Comparison of ENCODE assay signal across 12 cellular contexts in genomic region chr17:71423871-71424546, GRCh38.
DNase-seq lines count a peak whose midpoint lies in the region; ATAC-seq and TF ChIP-seq lines count a peak whose summit lies in the region.
"Had no signal": no experiment of that assay in that cellular context is flagged by ENCODE, and none has a peak within 500 bp of the region (broad histone marks: within the 10 kb centered on the region; RNA-seq: fewer than 3 reads in every experiment).

No MANE protein-coding gene starts in this region.

- peaks cover 25% of the 10 kb centered on the region for H3K4me1 Mint-ChIP-seq in Calu3 (ENCODE audit: low read depth, unreplicated experiment)

- no peaks in the 10 kb centered on the region for H3K9me3 ChIP-seq in IMR-90 (ENCODE audit: control insufficient read depth, insufficient read depth, low read length)
- H3K9me3 ChIP-seq: pancreas had no signal

- H3K9ac ChIP-seq in IMR-90 (ENCODE audit: low read depth, low read length) = no peak overlapping the region

- POLR2A ChIA-PET in IMR-90 (lab: Charles Lee; ENCODE audit: unreplicated experiment) = no interaction called here

- dilution Hi-C loops in IMR-90 (cut with HindIII; ENCODE audit: low sequenced_read_pairs, unreplicated experiment) = no loop called here

- H3K36me3 Mint-ChIP-seq in Calu3 (ENCODE audit: insufficient read depth, unreplicated experiment) = peaks cover 16% of the 10 kb centered on the region

- H3K4ac ChIP-seq in IMR-90 (ENCODE audit: low read depth, low read length) = peak overlapping the region; percentile 55; the same call in 1 of the 2 replicates

- no peak overlapping the region for H3K56ac ChIP-seq in IMR-90 (ENCODE audit: extremely low read depth, insufficient read depth, low read length)

- no peak for ATAC-seq in IMR-90 (ENCODE audit: low read depth)
- no peak for ATAC-seq in GM18907 (IDR thresholded peaks at IDR 0.05; ENCODE audit: unreplicated experiment)
- ATAC-seq in GM19467 (IDR thresholded peaks at IDR 0.05; ENCODE audit: unreplicated experiment) = no peak
- no peak for ATAC-seq in HG02610 (IDR thresholded peaks at IDR 0.05; ENCODE audit: unreplicated experiment)

- peak overlapping the region; percentile 89 for H3K27ac Mint-ChIP-seq in Calu3 (ENCODE audit: unreplicated experiment)
- H3K27ac Mint-ChIP-seq: activated T-cell treated with anti-CD3 and anti-CD28 coated beads, Interleukin-2, amount 50 U/mL, for 24 hours had no signal

- H2AK9ac ChIP-seq in IMR-90 (replicated peaks; ENCODE audit: low read depth, low read length, poor library complexity) = no peak overlapping the region

- H2BK5ac ChIP-seq in IMR-90 (ENCODE audit: low read depth, low read length, poor library complexity, severe bottlenecking) = no peak overlapping the region

- no peaks in the 10 kb centered on the region for H3K79me1 ChIP-seq in IMR-90 (ENCODE audit: low read depth in 1 of 2, low read length in 2 of 2)

- CTCF ChIA-PET in Calu3 (lab: Charles Lee) (interaction anchor here (0.6 to 1.3 kb wide), 5 partner anchors 10 to 17 kb away, joined by 3 to 8 read pairs (median 3); no protein-coding TSS in a partner anchor), IMR-90 (lab: Yijun Ruan, JAX) (no interaction called here)

- H3K27me3 ChIP-seq in IMR-90 (ENCODE audit: control insufficient read depth, insufficient read depth, low read length) (no peaks in the 10 kb centered on the region), dorsolateral prefrontal cortex (no peaks in the 10 kb centered on the region)
- H3K27me3 ChIP-seq: pancreas had no signal

- peak overlapping the region; percentile 7 for H3K4me3 Mint-ChIP-seq in Calu3 (ENCODE audit: low read depth, unreplicated experiment)
- H3K4me3 Mint-ChIP-seq: activated T-cell treated with anti-CD3 and anti-CD28 coated beads, Interleukin-2, amount 50 U/mL, for 24 hours had no signal

- H3K18ac ChIP-seq in IMR-90 (ENCODE audit: low read depth, low read length) = no peak overlapping the region

- H4K8ac ChIP-seq in IMR-90 (ENCODE audit: low read depth in 2 of 2, low read length in 2 of 2) = peak overlapping the region in 1 of 2 experiments; percentile 14; a peak in 2 of 4 replicates

- no peaks in the 10 kb centered on the region for H3K9me1 ChIP-seq in IMR-90 (ENCODE audit: insufficient read depth, low read length)

- no peaks in the 10 kb centered on the region for H3K27me3 Mint-ChIP-seq in Calu3 (ENCODE audit: unreplicated experiment)
- H3K27me3 Mint-ChIP-seq: activated T-cell treated with anti-CD3 and anti-CD28 coated beads, Interleukin-2, amount 50 U/mL, for 24 hours had no signal

- H2BK15ac ChIP-seq in IMR-90 (ENCODE audit: low read depth, low read length) = no peak overlapping the region

- no peak overlapping the region for H3K27ac ChIP-seq in IMR-90 (ENCODE audit: insufficient read depth, low read length)
- H3K27ac ChIP-seq in dorsolateral prefrontal cortex = no peak overlapping the region
- H3K27ac ChIP-seq: pancreas had no signal

- H3K4me2 ChIP-seq in IMR-90 (ENCODE audit: low read depth, low read length) = no peak overlapping the region

- H3K14ac ChIP-seq in IMR-90 (replicated peaks; ENCODE audit: low read depth, low read length) = 0 out of 2 replicates have a peak overlapping the region, but pooled peaks have one; percentile 28

- H3K23ac ChIP-seq in IMR-90 (ENCODE audit: low read depth, low read length) = peak overlapping the region; percentile 42; the same call in 1 of the 2 replicates

- H2AK5ac ChIP-seq in IMR-90 (ENCODE audit: low read depth, low read length) = 0 out of 2 replicates have a peak overlapping the region, but pooled peaks have one; percentile 24

- H3K4me1 ChIP-seq in IMR-90 (ENCODE audit: control insufficient read depth, insufficient read depth, low read length) = peaks cover 2% of the 10 kb centered on the region; the same call in 1 of the 2 replicates
- H3K4me1 ChIP-seq: pancreas had no signal

- H4K5ac ChIP-seq in IMR-90 (ENCODE audit: low read depth, low read length) = no peak overlapping the region

- H3K9me3 Mint-ChIP-seq in Calu3 (ENCODE audit: low read depth, unreplicated experiment) = peaks cover 5% of the 10 kb centered on the region

- no peak overlapping the region for H2AFZ ChIP-seq in IMR-90 (replicated peaks; ENCODE audit: low read length, poor library complexity)

- TF ChIP-seq CTCF in Calu3 (IDR thresholded peaks at IDR 0.05; ENCODE audit: unreplicated experiment) = peak; percentile 31
- no peak for TF ChIP-seq CTCF in IMR-90 (conservative IDR thresholded peaks at IDR 0.05; ENCODE audit: low read depth, low read length)
- TF ChIP-seq CTCF in dorsolateral prefrontal cortex (IDR thresholded peaks at IDR 0.05 in 54 of 56, conservative IDR thresholded peaks at IDR 0.05 in 2 of 56; ENCODE audit: low read depth in 1 of 56, partially characterized antibody in 56 of 56) = no peak

- TF ChIP-seq RAD21 in IMR-90 (IDR thresholded peaks at IDR 0.05; ENCODE audit: low read length) = no peak

- TSS peak; percentile 82 for BruUV-seq in Calu3 (replicated peaks; lab: Mats Ljungman, UMichigan)
- no TSS peak for BruUV-seq in IMR-90 (replicated peaks; lab: Mats Ljungman, UMichigan)

- intact Hi-C loops in Calu3 (cut with micrococcal nuclease; ENCODE audit: unreplicated experiment) = loop anchor here (5.0 kb wide), 3 partner anchors 43 to 187 kb away; no protein-coding TSS in a partner anchor
- intact Hi-C loops in IMR-90 (cut with micrococcal nuclease) = loop anchor here (10.0 kb wide), 1 partner anchor 239 kb away; no protein-coding TSS in a partner anchor
- intact Hi-C loops in dorsolateral prefrontal cortex (cut with DNase I) = no loop called here

- no peak for TF ChIP-seq POLR2A in IMR-90 (IDR thresholded peaks at IDR 0.05; ENCODE audit: low read depth, low read length)

- DNase-seq in Calu3 (peak; percentile 67), IMR-90 (peak; percentile 76), RPMI7951 (ENCODE audit: low read depth) (peak; percentile 97), glomerular visceral epithelial cell (ENCODE audit: extremely low spot score) (peak; percentile 88), dorsolateral prefrontal cortex (no peak)
- DNase-seq: activated T-cell treated with anti-CD3 and anti-CD28 coated beads, Interleukin-2, amount 50 U/mL, for 24 hours; KBM-7; pancreas; substantia nigra had no signal

- H4K91ac ChIP-seq in IMR-90 (ENCODE audit: insufficient read depth, low read depth, low read length) = no peak overlapping the region; the same call in 1 of the 2 replicates

- peak overlapping the region; percentile 14; the same call in 1 of the 2 replicates for H2BK20ac ChIP-seq in IMR-90 (ENCODE audit: low read depth, low read length)

- H4K20me1 ChIP-seq in IMR-90 (ENCODE audit: insufficient read depth, low read length) = no peaks in the 10 kb centered on the region

- H2BK120ac ChIP-seq in IMR-90 (ENCODE audit: low read depth, low read length) = peak overlapping the region; percentile 46; the same call in 1 of the 2 replicates

- in situ Hi-C loops in IMR-90 (cut with MboI; ENCODE audit: low sequenced_read_pairs) = no loop called here

- no peak overlapping the region for H3K4me3 ChIP-seq in IMR-90 (ENCODE audit: insufficient read depth, low read depth, low read length)
- no peak overlapping the region for H3K4me3 ChIP-seq in dorsolateral prefrontal cortex
- H3K4me3 ChIP-seq: pancreas had no signal

- WGBS in IMR-90 (ENCODE audit: extremely low coverage in 2 of 2, insufficient read length in 1 of 2), 2 experiments = no CpG with 5 or more reads among the region's 5 CpGs

- no peaks in the 10 kb centered on the region for H3K36me3 ChIP-seq in IMR-90 (ENCODE audit: control insufficient read depth, insufficient read depth, low read length)
- H3K36me3 ChIP-seq: pancreas had no signal

TF ChIP-seq in IMR-90, 13 proteins besides CTCF, POLR2A, EP300 and RAD21:
- no peak for TF ChIP-seq MAZ (IDR thresholded peaks at IDR 0.05; ENCODE audit: borderline replicate concordance, low read depth, low read length)
- peak; percentile 4; the same call in 1 of the 2 replicates for TF ChIP-seq CEBPB (IDR thresholded peaks at IDR 0.05; ENCODE audit: low read depth, low read length)
- TF ChIP-seq FOS (IDR thresholded peaks at IDR 0.05; ENCODE audit: low read depth, low read length) = no peak
- TF ChIP-seq, protein P1, sequence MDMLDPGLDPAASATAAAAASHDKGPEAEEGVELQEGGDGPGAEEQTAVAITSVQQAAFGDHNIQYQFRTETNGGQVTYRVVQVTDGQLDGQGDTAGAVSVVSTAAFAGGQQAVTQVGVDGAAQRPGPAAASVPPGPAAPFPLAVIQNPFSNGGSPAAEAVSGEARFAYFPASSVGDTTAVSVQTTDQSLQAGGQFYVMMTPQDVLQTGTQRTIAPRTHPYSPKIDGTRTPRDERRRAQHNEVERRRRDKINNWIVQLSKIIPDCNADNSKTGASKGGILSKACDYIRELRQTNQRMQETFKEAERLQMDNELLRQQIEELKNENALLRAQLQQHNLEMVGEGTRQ (IDR thresholded peaks at IDR 0.05; ENCODE audit: low read depth, low read length) = no peak
- no peak for TF ChIP-seq BHLHE40 (IDR thresholded peaks at IDR 0.05; ENCODE audit: low read depth, low read length)

Comparison
In these comparisons a context has a peak if more than half of its experiments do, and no peak if none do; other contexts are left out.
1. DNase-seq: peak in Calu3 (single experiment), IMR-90 (single experiment), RPMI7951 (single experiment) and glomerular visceral epithelial cell (single experiment); none in dorsolateral prefrontal cortex (0 of 10).
2. intact Hi-C loops: an anchor here in Calu3 (5.0 kb wide) and IMR-90 (10.0 kb wide); none called in dorsolateral prefrontal cortex.